Comparison of ENCODE assay signal across 25 cellular contexts in the genomic region with DNA sequence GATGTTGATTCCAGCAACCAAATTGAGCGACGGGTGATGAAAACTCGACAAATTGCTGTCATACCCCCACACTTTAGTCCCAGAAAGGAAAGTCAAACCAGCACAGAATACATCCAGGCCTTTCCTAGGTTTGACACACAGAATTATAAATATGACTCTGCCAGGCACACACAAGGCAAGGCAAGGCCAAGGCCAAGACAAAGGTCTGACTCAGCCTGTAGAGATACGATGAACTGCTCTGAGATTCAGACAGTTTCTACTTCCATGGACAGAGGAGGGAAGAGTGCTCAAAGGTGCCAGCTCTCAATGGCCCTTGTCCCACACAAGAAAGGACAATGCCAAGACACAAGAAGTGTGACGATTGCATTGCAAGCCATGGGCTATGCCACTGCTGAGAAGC.
"Had no signal": no experiment of that assay in that cellular context is flagged by ENCODE, and none has a peak within 500 bp of the region (broad histone marks: within the 10 kb centered on the region; RNA-seq: fewer than 3 reads in every experiment).

No MANE protein-coding gene starts in this region.

- H3K4me1 ChIP-seq: colonic mucosa, esophagus squamous epithelium, gastrocnemius medialis, heart right ventricle, left lung, lower lobe of right lung had no signal

- H3K9me3 ChIP-seq: colonic mucosa, esophagus squamous epithelium, gastrocnemius medialis, heart right ventricle, left lung, lower lobe of right lung had no signal

- H3K36me3 ChIP-seq: colonic mucosa, esophagus squamous epithelium, gastrocnemius medialis, heart right ventricle, left lung, lower lobe of right lung had no signal

- DNase-seq: colonic mucosa; cortex of kidney; effector CD8-positive, alpha-beta T cell; effector memory CD8-positive, alpha-beta T cell; endodermal cell; erythroblast; esophagus squamous epithelium; foreskin fibroblast; foreskin melanocyte; gastrocnemius medialis; glutamatergic neuron; head of caudate nucleus; heart right ventricle; hippocampal formation; left cardiac atrium; left lung; left ventricle myocardium superior; lower lobe of right lung; mesendoderm; midbrain; naive B cell had no signal

- H3K9me3 Mint-ChIP-seq: dendritic cell treated with granulocyte-macrophage colony-stimulating factor and Interleukin-4, amounts not matched to agents 40 ng/mL and 50 ng/mL, for 4 days; effector memory CD8-positive, alpha-beta T cell; endodermal cell had no signal

- H3K27me3 ChIP-seq: colonic mucosa, gastrocnemius medialis had no signal

- H3K27ac Mint-ChIP-seq: dendritic cell treated with granulocyte-macrophage colony-stimulating factor and Interleukin-4, amounts not matched to agents 40 ng/mL and 50 ng/mL, for 4 days; effector memory CD8-positive, alpha-beta T cell; endodermal cell; memory B cell; naive B cell had no signal

- H3K27me3 Mint-ChIP-seq: dendritic cell treated with granulocyte-macrophage colony-stimulating factor and Interleukin-4, amounts not matched to agents 40 ng/mL and 50 ng/mL, for 4 days; memory B cell had no signal

- H3K27ac ChIP-seq: colonic mucosa, epithelial cell of prostate, esophagus squamous epithelium, gastrocnemius medialis, heart right ventricle, left lung, lower lobe of right lung had no signal

- H3K36me3 Mint-ChIP-seq: memory B cell, naive B cell had no signal

- H3K4me3 Mint-ChIP-seq: dendritic cell treated with granulocyte-macrophage colony-stimulating factor and Interleukin-4, amounts not matched to agents 40 ng/mL and 50 ng/mL, for 4 days; effector memory CD8-positive, alpha-beta T cell; endodermal cell; memory B cell; naive B cell had no signal

- H3K4me3 ChIP-seq: colonic mucosa, esophagus squamous epithelium, gastrocnemius medialis, heart right ventricle, left lung, lower lobe of right lung had no signal

- H3K4me1 Mint-ChIP-seq: endodermal cell, memory B cell, naive B cell had no signal

- ATAC-seq: effector memory CD8-positive, alpha-beta T cell; esophagus mucosa; gastrocnemius medialis; heart right ventricle; left cardiac atrium; left lung; left ventricle myocardium superior; lower lobe of right lung had no signal
